1 cellular context compared by ENCODE assay signal in the genomic region with DNA sequence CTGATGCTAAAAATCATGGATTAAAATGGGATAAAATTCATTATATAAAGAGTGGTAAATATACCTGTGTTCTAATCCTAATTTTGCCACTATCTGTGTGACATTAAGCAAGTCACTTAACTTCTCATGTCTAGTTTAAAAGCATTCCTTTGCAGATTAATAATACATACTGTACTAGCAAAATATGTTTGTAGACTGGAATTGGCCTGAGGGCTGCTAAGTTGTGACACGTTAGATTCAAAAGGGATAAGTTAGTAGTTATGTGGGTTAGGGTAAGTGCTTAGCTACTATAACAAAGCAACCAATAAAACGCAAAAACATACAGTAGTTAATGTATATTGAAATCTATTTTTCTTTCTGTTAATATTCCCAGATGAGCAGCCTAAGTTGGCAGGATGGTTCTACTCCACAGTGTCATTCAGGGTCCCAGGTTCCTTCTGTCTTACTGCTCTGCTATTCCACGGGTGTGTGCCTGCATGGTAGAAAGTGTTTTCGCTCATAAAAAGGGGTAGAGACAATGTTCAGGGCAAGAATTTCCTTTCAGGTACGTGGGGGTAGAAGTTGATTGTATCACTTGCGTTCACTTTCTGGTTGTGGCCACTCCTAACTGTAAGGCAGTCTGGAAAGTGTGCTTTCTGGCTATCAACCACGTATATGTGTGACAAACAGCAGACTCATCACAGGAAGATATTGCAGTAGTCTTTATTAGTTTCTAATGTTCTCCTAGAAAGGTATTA.
TF ChIP-seq lines count a peak whose summit lies in the region.

No MANE protein-coding gene starts in this region.

TF ChIP-seq in K562, 482 proteins besides CTCF, POLR2A, EP300 and RAD21 (continued from another document):
- no peak for TF ChIP-seq HLTF (IDR thresholded peaks at IDR 0.05)
- TF ChIP-seq, protein P1, sequence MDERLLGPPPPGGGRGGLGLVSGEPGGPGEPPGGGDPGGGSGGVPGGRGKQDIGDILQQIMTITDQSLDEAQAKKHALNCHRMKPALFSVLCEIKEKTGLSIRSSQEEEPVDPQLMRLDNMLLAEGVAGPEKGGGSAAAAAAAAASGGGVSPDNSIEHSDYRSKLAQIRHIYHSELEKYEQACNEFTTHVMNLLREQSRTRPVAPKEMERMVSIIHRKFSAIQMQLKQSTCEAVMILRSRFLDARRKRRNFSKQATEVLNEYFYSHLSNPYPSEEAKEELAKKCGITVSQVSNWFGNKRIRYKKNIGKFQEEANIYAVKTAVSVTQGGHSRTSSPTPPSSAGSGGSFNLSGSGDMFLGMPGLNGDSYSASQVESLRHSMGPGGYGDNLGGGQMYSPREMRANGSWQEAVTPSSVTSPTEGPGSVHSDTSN (CRISPR knock-in tag; IDR thresholded peaks at IDR 0.05; ENCODE audit: low read depth): no peak
- TF ChIP-seq, protein P1 (tag; conservative IDR thresholded peaks at IDR 0.05; ENCODE audit: low read depth): 0 out of 2 replicates have a peak, but pooled peaks have one; percentile 27
